ENCODE assay signal across 2 cellular contexts in the genomic region with DNA sequence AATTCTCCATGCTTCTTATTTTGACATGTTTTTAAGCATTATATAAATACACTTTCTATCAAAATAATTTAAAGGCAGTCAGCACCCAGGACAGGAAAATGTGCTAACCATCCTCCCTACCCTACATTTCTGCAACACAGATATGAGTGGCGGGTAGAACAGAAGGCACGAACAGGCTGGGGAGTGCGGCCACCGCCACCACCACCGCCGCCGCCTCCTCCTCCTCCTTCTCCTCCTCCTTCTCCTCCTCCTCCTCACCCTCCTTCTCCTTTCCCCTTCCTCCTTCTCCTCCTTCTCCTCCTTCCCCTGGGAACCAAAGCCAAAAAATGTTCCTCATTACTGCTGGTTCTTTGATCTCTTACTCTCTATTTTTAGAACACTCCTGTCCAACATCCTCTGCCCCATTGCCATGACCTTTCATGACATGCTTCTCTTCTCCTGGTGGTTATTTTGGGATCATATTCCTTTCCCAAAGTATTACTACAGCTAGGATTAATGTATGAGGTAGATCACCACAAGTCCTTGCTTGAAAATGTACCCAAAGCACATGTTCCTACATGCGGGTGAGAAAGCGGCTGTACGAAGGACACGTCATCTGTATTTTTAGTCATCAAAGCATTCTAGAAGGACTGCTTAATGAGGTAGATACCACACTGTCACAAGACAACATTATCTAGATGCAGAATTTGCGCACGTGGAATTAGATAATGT.
TF ChIP-seq lines count a peak whose summit lies in the region.

No MANE protein-coding gene starts in this region.

TF ChIP-seq in SK-N-SH, 30 proteins besides CTCF, POLR2A, EP300 and RAD21 (continued from another document):
- TF ChIP-seq FOXM1 (IDR thresholded peaks at IDR 0.05; ENCODE audit: low read depth): no peak
- no peak for TF ChIP-seq MEF2A (IDR thresholded peaks at IDR 0.05; ENCODE audit: borderline replicate concordance, low read depth)
- no peak for TF ChIP-seq YY1 (IDR thresholded peaks at IDR 0.05; ENCODE audit: low read depth)
- TF ChIP-seq MXI1 (IDR thresholded peaks at IDR 0.05; ENCODE audit: low read depth, low read length): no peak
- TF ChIP-seq, protein P1, sequence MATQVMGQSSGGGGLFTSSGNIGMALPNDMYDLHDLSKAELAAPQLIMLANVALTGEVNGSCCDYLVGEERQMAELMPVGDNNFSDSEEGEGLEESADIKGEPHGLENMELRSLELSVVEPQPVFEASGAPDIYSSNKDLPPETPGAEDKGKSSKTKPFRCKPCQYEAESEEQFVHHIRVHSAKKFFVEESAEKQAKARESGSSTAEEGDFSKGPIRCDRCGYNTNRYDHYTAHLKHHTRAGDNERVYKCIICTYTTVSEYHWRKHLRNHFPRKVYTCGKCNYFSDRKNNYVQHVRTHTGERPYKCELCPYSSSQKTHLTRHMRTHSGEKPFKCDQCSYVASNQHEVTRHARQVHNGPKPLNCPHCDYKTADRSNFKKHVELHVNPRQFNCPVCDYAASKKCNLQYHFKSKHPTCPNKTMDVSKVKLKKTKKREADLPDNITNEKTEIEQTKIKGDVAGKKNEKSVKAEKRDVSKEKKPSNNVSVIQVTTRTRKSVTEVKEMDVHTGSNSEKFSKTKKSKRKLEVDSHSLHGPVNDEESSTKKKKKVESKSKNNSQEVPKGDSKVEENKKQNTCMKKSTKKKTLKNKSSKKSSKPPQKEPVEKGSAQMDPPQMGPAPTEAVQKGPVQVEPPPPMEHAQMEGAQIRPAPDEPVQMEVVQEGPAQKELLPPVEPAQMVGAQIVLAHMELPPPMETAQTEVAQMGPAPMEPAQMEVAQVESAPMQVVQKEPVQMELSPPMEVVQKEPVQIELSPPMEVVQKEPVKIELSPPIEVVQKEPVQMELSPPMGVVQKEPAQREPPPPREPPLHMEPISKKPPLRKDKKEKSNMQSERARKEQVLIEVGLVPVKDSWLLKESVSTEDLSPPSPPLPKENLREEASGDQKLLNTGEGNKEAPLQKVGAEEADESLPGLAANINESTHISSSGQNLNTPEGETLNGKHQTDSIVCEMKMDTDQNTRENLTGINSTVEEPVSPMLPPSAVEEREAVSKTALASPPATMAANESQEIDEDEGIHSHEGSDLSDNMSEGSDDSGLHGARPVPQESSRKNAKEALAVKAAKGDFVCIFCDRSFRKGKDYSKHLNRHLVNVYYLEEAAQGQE (IDR thresholded peaks at IDR 0.05; ENCODE audit: low read depth, low read length): no peak

TF ChIP-seq in SK-N-SH treated with all-trans-retinoic acid at 6 μM for 48 hours, 23 proteins besides CTCF, POLR2A, EP300 and RAD21 (continued from another document):
- TF ChIP-seq, protein P2, sequence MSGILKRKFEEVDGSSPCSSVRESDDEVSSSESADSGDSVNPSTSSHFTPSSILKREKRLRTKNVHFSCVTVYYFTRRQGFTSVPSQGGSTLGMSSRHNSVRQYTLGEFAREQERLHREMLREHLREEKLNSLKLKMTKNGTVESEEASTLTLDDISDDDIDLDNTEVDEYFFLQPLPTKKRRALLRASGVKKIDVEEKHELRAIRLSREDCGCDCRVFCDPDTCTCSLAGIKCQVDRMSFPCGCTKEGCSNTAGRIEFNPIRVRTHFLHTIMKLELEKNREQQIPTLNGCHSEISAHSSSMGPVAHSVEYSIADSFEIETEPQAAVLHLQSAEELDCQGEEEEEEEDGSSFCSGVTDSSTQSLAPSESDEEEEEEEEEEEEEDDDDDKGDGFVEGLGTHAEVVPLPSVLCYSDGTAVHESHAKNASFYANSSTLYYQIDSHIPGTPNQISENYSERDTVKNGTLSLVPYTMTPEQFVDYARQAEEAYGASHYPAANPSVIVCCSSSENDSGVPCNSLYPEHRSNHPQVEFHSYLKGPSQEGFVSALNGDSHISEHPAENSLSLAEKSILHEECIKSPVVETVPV (CRISPR knock-in tag; IDR thresholded peaks at IDR 0.05): no peak
- TF ChIP-seq ARNTL (CRISPR knock-in tag; IDR thresholded peaks at IDR 0.05; ENCODE audit: borderline replicate concordance, low read depth) (no peak), ZFP3 (CRISPR knock-in tag; IDR thresholded peaks at IDR 0.05) (no peak), ESRRG (CRISPR knock-in tag; IDR thresholded peaks at IDR 0.05) (no peak), SNAI2 (CRISPR knock-in tag; IDR thresholded peaks at IDR 0.05) (no peak), TOX (CRISPR knock-in tag; IDR thresholded peaks at IDR 0.05; ENCODE audit: borderline replicate concordance) (no peak), BACH2 (CRISPR knock-in tag; IDR thresholded peaks at IDR 0.05; ENCODE audit: borderline replicate concordance) (no peak)
- TF ChIP-seq, protein P3, sequence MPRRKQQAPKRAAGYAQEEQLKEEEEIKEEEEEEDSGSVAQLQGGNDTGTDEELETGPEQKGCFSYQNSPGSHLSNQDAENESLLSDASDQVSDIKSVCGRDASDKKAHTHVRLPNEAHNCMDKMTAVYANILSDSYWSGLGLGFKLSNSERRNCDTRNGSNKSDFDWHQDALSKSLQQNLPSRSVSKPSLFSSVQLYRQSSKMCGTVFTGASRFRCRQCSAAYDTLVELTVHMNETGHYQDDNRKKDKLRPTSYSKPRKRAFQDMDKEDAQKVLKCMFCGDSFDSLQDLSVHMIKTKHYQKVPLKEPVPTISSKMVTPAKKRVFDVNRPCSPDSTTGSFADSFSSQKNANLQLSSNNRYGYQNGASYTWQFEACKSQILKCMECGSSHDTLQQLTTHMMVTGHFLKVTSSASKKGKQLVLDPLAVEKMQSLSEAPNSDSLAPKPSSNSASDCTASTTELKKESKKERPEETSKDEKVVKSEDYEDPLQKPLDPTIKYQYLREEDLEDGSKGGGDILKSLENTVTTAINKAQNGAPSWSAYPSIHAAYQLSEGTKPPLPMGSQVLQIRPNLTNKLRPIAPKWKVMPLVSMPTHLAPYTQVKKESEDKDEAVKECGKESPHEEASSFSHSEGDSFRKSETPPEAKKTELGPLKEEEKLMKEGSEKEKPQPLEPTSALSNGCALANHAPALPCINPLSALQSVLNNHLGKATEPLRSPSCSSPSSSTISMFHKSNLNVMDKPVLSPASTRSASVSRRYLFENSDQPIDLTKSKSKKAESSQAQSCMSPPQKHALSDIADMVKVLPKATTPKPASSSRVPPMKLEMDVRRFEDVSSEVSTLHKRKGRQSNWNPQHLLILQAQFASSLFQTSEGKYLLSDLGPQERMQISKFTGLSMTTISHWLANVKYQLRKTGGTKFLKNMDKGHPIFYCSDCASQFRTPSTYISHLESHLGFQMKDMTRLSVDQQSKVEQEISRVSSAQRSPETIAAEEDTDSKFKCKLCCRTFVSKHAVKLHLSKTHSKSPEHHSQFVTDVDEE (CRISPR knock-in tag; IDR thresholded peaks at IDR 0.05): no peak
- TF ChIP-seq, protein P4, sequence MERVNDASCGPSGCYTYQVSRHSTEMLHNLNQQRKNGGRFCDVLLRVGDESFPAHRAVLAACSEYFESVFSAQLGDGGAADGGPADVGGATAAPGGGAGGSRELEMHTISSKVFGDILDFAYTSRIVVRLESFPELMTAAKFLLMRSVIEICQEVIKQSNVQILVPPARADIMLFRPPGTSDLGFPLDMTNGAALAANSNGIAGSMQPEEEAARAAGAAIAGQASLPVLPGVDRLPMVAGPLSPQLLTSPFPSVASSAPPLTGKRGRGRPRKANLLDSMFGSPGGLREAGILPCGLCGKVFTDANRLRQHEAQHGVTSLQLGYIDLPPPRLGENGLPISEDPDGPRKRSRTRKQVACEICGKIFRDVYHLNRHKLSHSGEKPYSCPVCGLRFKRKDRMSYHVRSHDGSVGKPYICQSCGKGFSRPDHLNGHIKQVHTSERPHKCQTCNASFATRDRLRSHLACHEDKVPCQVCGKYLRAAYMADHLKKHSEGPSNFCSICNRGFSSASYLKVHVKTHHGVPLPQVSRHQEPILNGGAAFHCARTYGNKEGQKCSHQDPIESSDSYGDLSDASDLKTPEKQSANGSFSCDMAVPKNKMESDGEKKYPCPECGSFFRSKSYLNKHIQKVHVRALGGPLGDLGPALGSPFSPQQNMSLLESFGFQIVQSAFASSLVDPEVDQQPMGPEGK (CRISPR knock-in tag; IDR thresholded peaks at IDR 0.05; ENCODE audit: borderline replicate concordance): no peak
- TF ChIP-seq, protein P5, sequence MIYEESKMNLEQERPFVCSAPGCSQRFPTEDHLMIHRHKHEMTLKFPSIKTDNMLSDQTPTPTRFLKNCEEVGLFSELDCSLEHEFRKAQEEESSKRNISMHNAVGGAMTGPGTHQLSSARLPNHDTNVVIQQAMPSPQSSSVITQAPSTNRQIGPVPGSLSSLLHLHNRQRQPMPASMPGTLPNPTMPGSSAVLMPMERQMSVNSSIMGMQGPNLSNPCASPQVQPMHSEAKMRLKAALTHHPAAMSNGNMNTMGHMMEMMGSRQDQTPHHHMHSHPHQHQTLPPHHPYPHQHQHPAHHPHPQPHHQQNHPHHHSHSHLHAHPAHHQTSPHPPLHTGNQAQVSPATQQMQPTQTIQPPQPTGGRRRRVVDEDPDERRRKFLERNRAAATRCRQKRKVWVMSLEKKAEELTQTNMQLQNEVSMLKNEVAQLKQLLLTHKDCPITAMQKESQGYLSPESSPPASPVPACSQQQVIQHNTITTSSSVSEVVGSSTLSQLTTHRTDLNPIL (CRISPR knock-in tag; IDR thresholded peaks at IDR 0.05; ENCODE audit: low read depth): no peak
